Comparison of ENCODE assay signal across 23 cellular contexts in genomic region chr19:765179-765738, GRCh38. TPM values are rescaled to one million over a fixed set of nuclear protein-coding genes. Genes with fewer than 3 reads are reported as not detected.
DNase-seq lines count a peak whose midpoint lies in the region; ATAC-seq and TF ChIP-seq lines count a peak whose summit lies in the region.
"Had no signal": no experiment of that assay in that cellular context is flagged by ENCODE, and none has a peak within 500 bp of the region (broad histone marks: within the 10 kb centered on the region; RNA-seq: fewer than 3 reads in every experiment).

No MANE protein-coding gene starts in this region.

- H3K9me3 ChIP-seq in right cardiac atrium (ENCODE audit: control insufficient read depth, low read length) (no peaks in the 10 kb centered on the region), heart left ventricle (no peaks in the 10 kb centered on the region), neural progenitor cell (ENCODE audit: low read depth) (no peaks in the 10 kb centered on the region)

- POLR2A ChIA-PET in activated CD4-positive, alpha-beta memory T cell treated with anti-CD3 and anti-CD28 coated beads for 36 hours (lab: Charles Lee): no interaction called here

- H2AFZ ChIP-seq in neural progenitor cell (replicated peaks): no peak overlapping the region
- H2AFZ ChIP-seq: GM23338 had no signal

- no peak overlapping the region for H3K9ac ChIP-seq in neural progenitor cell

- peak; percentile 7 to 13 for ATAC-seq in right cardiac atrium
- no peak for ATAC-seq in heart left ventricle
- no peak for ATAC-seq in HG03342 (IDR thresholded peaks at IDR 0.05; ENCODE audit: unreplicated experiment)
- ATAC-seq in GM21528 (IDR thresholded peaks at IDR 0.05; ENCODE audit: low FRiP score, unreplicated experiment): no peak
- ATAC-seq: GM23338, Panc1 had no signal

- H3K36me3 ChIP-seq in heart left ventricle (no peaks in the 10 kb centered on the region), neural progenitor cell (no peaks in the 10 kb centered on the region)

- H3K9me3 Mint-ChIP-seq in endothelial cell (ENCODE audit: unreplicated experiment) (no peaks in the 10 kb centered on the region), neural progenitor cell (no peaks in the 10 kb centered on the region)
- no peaks in the 10 kb centered on the region for H3K9me3 Mint-ChIP-seq in activated CD4-positive, alpha-beta memory T cell treated with anti-CD3 and anti-CD28 coated beads for 36 hours
- H3K9me3 Mint-ChIP-seq: HFFc6 had no signal

- H3K27me3 ChIP-seq in right cardiac atrium (ENCODE audit: control insufficient read depth, insufficient read depth): no peaks in the 10 kb centered on the region
- no peaks in the 10 kb centered on the region for H3K27me3 ChIP-seq in heart left ventricle
- no peaks in the 10 kb centered on the region for H3K27me3 ChIP-seq in neural progenitor cell

- H3K27ac Mint-ChIP-seq in endothelial cell (ENCODE audit: unreplicated experiment) (no peak overlapping the region), neural progenitor cell (peak overlapping the region; percentile 82)
- H3K27ac Mint-ChIP-seq in activated CD4-positive, alpha-beta memory T cell treated with anti-CD3 and anti-CD28 coated beads for 36 hours: no peak overlapping the region
- H3K27ac Mint-ChIP-seq: CD4-positive, alpha-beta memory T cell; GM23338; H9; HFFc6; IgD-negative memory B cell had no signal

- intact Hi-C loops in right cardiac atrium (cut with DNase I): loop anchor here in 3 of 4 donors (5.0 to 10.0 kb wide), 4 partner anchors 92 to 220 kb away; partner anchors contain the start of genes ARID3A (in 1 of the 3), CFD (in 1 of the 3) and WDR18 (in 1 of the 3)
- intact Hi-C loops in heart left ventricle (cut with DNase I): loop anchor here in 3 of 10 donors (5.0 kb wide), 3 partner anchors 92 to 217 kb away; partner anchors contain the start of genes CFD (in 1 of the 3) and WDR18 (in 1 of the 3)
- intact Hi-C loops in activated CD4-positive, alpha-beta memory T cell treated with anti-CD3 and anti-CD28 coated beads for 36 hours (cut with micrococcal nuclease): no loop called here

- H3K4me1 ChIP-seq in right cardiac atrium (ENCODE audit: control insufficient read depth, insufficient read depth, low read length) (no peaks in the 10 kb centered on the region), heart left ventricle (peaks cover 0 to 1% (median 0%) of the 10 kb centered on the region in 12 donors), neural progenitor cell (no peaks in the 10 kb centered on the region)

- H3K27ac ChIP-seq in right cardiac atrium (ENCODE audit: low read length) (no peak overlapping the region), heart left ventricle (no peak overlapping the region), neural progenitor cell (no peak overlapping the region)
- H3K27ac ChIP-seq: SK-N-MC had no signal

- H4K20me1 ChIP-seq in neural progenitor cell (ENCODE audit: low read depth): no peaks in the 10 kb centered on the region

- CTCF ChIA-PET in activated CD4-positive, alpha-beta memory T cell treated with anti-CD3 and anti-CD28 coated beads for 36 hours (lab: Charles Lee): no interaction called here

- H3K36me3 Mint-ChIP-seq in endothelial cell (ENCODE audit: low read depth, unreplicated experiment) (no peaks in the 10 kb centered on the region), neural progenitor cell (no peaks in the 10 kb centered on the region)
- H3K36me3 Mint-ChIP-seq in activated CD4-positive, alpha-beta memory T cell treated with anti-CD3 and anti-CD28 coated beads for 36 hours: no peaks in the 10 kb centered on the region
- H3K36me3 Mint-ChIP-seq: CD4-positive, alpha-beta memory T cell; IgD-negative memory B cell had no signal

- TF ChIP-seq POLR2A in heart left ventricle (IDR thresholded peaks at IDR 0.05): no peak

- DNase-seq in right cardiac atrium (no peak), heart left ventricle (no peak), endothelial cell (ENCODE audit: low spot score) (no peak), neural progenitor cell (ENCODE audit: low spot score) (no peak)
- no peak for DNase-seq in activated CD4-positive, alpha-beta memory T cell treated with anti-CD3 and anti-CD28 coated beads for 36 hours
- DNase-seq: C1 segment of cervical spinal cord; CD4-positive, alpha-beta memory T cell; COR-L47; H9; HFFc6; NCI-H1092; NCI-H1417 treated with DMSO at 0.1 percent for 48 hours; NCI-H1694 treated with DMSO at 0.1 percent for 48 hours; NCI-H2081; NCI-H2227 treated with DMSO at 0.1 percent for 48 hours; NCI-H69; SIG-M5 had no signal

- H3K4me1 Mint-ChIP-seq in endothelial cell (ENCODE audit: unreplicated experiment) (no peaks in the 10 kb centered on the region), neural progenitor cell (peaks cover 8% of the 10 kb centered on the region)
- H3K4me1 Mint-ChIP-seq in activated CD4-positive, alpha-beta memory T cell treated with anti-CD3 and anti-CD28 coated beads for 36 hours (ENCODE audit: low read depth): peaks cover under 1% of the 10 kb centered on the region
- H3K4me1 Mint-ChIP-seq: GM23338, H9 had no signal

- H3K4me2 ChIP-seq in neural progenitor cell: no peak overlapping the region
- H3K4me2 ChIP-seq: GM23338 had no signal

- H3K27me3 Mint-ChIP-seq in endothelial cell (ENCODE audit: unreplicated experiment) (no peaks in the 10 kb centered on the region), neural progenitor cell (ENCODE audit: insufficient read depth, low read depth) (peaks cover 6% of the 10 kb centered on the region)
- H3K27me3 Mint-ChIP-seq in activated CD4-positive, alpha-beta memory T cell treated with anti-CD3 and anti-CD28 coated beads for 36 hours: peaks cover 7% of the 10 kb centered on the region

- H3F3A ChIP-seq in neural progenitor cell (ENCODE audit: low read depth): no peaks in the 10 kb centered on the region

- TF ChIP-seq CTCF in heart left ventricle (IDR thresholded peaks at IDR 0.05) (no peak), endothelial cell (IDR thresholded peaks at IDR 0.05; ENCODE audit: unreplicated experiment) (no peak), neural progenitor cell (IDR thresholded peaks at IDR 0.05) (no peak)

- no peaks in the 10 kb centered on the region for H3K79me2 ChIP-seq in neural progenitor cell (ENCODE audit: low read depth)

- WGBS in right cardiac atrium: 80% methylated on average over 7 of the region's 7 CpGs
- WGBS in heart left ventricle, 4 donors: 76 to 100% (median 85%) methylated on average over 2 to 7 of the region's 7 CpGs

- H3K4me3 Mint-ChIP-seq in endothelial cell (ENCODE audit: unreplicated experiment) (peak overlapping the region; percentile 37), neural progenitor cell (no peak overlapping the region)
- no peak overlapping the region for H3K4me3 Mint-ChIP-seq in activated CD4-positive, alpha-beta memory T cell treated with anti-CD3 and anti-CD28 coated beads for 36 hours
- H3K4me3 Mint-ChIP-seq: CD4-positive, alpha-beta memory T cell; GM23338; H9; HFFc6; IgD-negative memory B cell had no signal

- H3K4me3 ChIP-seq in right cardiac atrium (ENCODE audit: low read length) (no peak overlapping the region), heart left ventricle (no peak overlapping the region), neural progenitor cell (no peak overlapping the region)
- H3K4me3 ChIP-seq: GM23338, SK-N-MC had no signal

RNA-seq across cellular contexts. Expression of gene MISP, which starts 14.3 kb away (rescaled TPM):
- total RNA-seq in right cardiac atrium (under 1 TPM in 1 of 4 donors, not detected in 3; 0.22 TPM), heart left ventricle (1 to 10 TPM in 1 of 9 donors, not detected in 8; 1.1 TPM), endothelial cell (ENCODE audit: unreplicated experiment) (not detected), neural progenitor cell (ENCODE audit: low replicate concordance) (not detected in 2 replicates)
- polyA plus RNA-seq in right cardiac atrium (0.02 TPM), heart left ventricle (under 1 TPM in 1 of 2 donors, not detected in 1; 0.06 TPM)
- total RNA-seq in activated CD4-positive, alpha-beta memory T cell treated with anti-CD3 and anti-CD28 coated beads for 36 hours: not detected
- total RNA-seq: CD4-positive, alpha-beta memory T cell had no signal
- polyA plus RNA-seq: CD4-positive, alpha-beta memory T cell; IgD-negative memory B cell had no signal

RNA-seq across cellular contexts. Expression of gene PTBP1, which starts 32.0 kb away (rescaled TPM):
- total RNA-seq in right cardiac atrium (100 to 1,000 TPM in 1 of 4 donors, 10 to 100 TPM in 3; 67.5 to 119 (median 82.3) TPM), heart left ventricle (100 to 1,000 TPM in 1 of 9 donors, 10 to 100 TPM in 8; 47.6 to 144 (median 55.6) TPM), endothelial cell (ENCODE audit: unreplicated experiment) (614 TPM), neural progenitor cell (ENCODE audit: low replicate concordance) (237 and 543 TPM in 2 replicates)
- polyA plus RNA-seq in right cardiac atrium (42.9 TPM), heart left ventricle (10 to 100 TPM; 39.2 to 52.2 TPM)
- 100 to 1,000 TPM; 464 to 465 TPM for total RNA-seq in activated CD4-positive, alpha-beta memory T cell treated with anti-CD3 and anti-CD28 coated beads for 36 hours

RNA-seq across cellular contexts. Expression of gene PLPPR3, which starts 56.5 kb away (rescaled TPM):
- total RNA-seq in right cardiac atrium (not detected), heart left ventricle (under 1 TPM in 3 of 9 donors, not detected in 6; 0.10 to 0.50 (median 0.14) TPM), endothelial cell (ENCODE audit: unreplicated experiment) (17.6 TPM), neural progenitor cell (ENCODE audit: low replicate concordance) (15.6 and 91.6 TPM in 2 replicates)
- polyA plus RNA-seq in right cardiac atrium (0.05 TPM), heart left ventricle (not detected)
- not detected for total RNA-seq in activated CD4-positive, alpha-beta memory T cell treated with anti-CD3 and anti-CD28 coated beads for 36 hours
- total RNA-seq: CD4-positive, alpha-beta memory T cell had no signal
- polyA plus RNA-seq: CD4-positive, alpha-beta memory T cell; IgD-negative memory B cell had no signal

RNA-seq across cellular contexts. Expression of gene PALM, which starts 56.5 kb away (rescaled TPM):
- total RNA-seq in right cardiac atrium: 10 to 100 TPM; 34.9 to 84.9 (median 46.9) TPM
- 30.3 TPM for polyA plus RNA-seq in right cardiac atrium
- total RNA-seq in heart left ventricle: 10 to 100 TPM; 13.5 to 42.3 (median 23.3) TPM
- 10 to 100 TPM; 15.7 to 23.8 TPM for polyA plus RNA-seq in heart left ventricle
- 42.0 TPM for total RNA-seq in endothelial cell (ENCODE audit: unreplicated experiment)
- total RNA-seq in neural progenitor cell (ENCODE audit: low replicate concordance): 13.9 and 40.7 TPM in 2 replicates
- under 1 TPM in 1 of 2 experiments, not detected in 1; 0.17 TPM for total RNA-seq in activated CD4-positive, alpha-beta memory T cell treated with anti-CD3 and anti-CD28 coated beads for 36 hours
- total RNA-seq: CD4-positive, alpha-beta memory T cell had no signal
- polyA plus RNA-seq: CD4-positive, alpha-beta memory T cell; IgD-negative memory B cell had no signal

Comparison
In these comparisons a context has a peak if more than half of its experiments do, and no peak if none do; other contexts are left out.
1. ATAC-seq: peak in right cardiac atrium (2 of 2); none in heart left ventricle (0 of 4), HG03342 (single experiment) and GM21528 (single experiment).
2. RNA of gene PLPPR3, which starts 56.5 kb away (total RNA-seq): 17.6 TPM in endothelial cell (single experiment) and 15.6 to 91.6 TPM in neural progenitor cell; not detected in activated CD4-positive, alpha-beta memory T cell treated with anti-CD3 and anti-CD28 coated beads for 36 hours, 0.10 to 0.50 TPM in heart left ventricle and not detected in right cardiac atrium; every median in the first group is over 10 times any median in the second.